In the genomic region with DNA sequence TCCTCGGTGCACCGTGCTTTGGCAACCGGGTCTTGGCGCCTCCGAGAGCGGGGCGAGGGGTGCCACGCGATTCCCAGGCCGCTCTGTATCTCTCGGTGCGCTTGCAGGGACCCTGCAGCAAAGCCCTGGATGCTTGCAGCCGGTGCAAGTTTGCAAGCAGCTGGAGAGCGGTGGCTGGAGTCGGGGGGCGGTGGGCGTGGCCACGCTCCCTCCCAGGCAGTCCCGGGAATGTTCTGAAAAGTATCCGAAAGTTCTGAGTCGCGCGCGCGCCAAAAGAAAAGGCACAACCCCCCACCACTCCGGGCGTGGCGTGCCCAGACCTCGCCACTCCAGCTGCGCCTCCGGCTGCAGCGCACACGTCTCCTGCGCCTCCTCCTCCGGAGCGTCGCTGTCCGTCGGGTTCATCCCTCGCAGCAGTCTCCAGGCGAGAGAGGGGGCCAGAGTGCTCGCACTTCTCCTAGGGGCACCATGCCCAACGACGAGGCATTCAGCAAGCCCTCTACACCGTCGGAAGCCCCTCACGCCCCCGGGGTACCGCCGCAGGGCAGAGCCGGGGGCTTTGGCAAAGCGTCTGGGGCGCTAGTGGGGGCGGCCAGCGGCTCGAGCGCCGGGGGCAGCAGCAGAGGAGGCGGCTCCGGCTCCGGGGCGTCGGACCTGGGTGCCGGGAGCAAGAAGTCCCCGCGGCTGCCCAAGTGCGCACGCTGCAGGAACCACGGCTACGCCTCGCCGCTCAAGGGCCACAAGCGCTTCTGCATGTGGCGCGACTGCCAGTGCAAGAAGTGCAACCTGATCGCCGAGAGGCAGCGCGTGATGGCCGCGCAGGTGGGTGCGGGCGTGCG, we compare ENCODE assay signal across 1 cellular context.
TF ChIP-seq lines count a peak whose summit lies in the region.

DMRT1 (plus strand) TSS at position 327 of the 839 bp plus-strand sequence; CDS start at position 469, 142 bp downstream.

TF ChIP-seq in H1, 55 proteins besides CTCF, POLR2A, EP300 and RAD21:
- TF ChIP-seq CREB1 (IDR thresholded peaks at IDR 0.05) (no peak), SP1 (IDR thresholded peaks at IDR 0.05; ENCODE audit: low read depth, low read length) (no peak), SUZ12 (IDR thresholded peaks at IDR 0.05; ENCODE audit: low read length) (peak; percentile 87), RNF2 (IDR thresholded peaks at IDR 0.05; ENCODE audit: borderline replicate concordance, low read depth, low read length, missing control alignments, poor library complexity, severe bottlenecking) (peak; percentile 29), BRCA1 (IDR thresholded peaks at IDR 0.05; ENCODE audit: low read depth, low read length) (no peak), HDAC2 (IDR thresholded peaks at IDR 0.05; ENCODE audit: borderline replicate concordance in 1 of 2, low read depth in 2 of 2, low read length in 2 of 2) (no peak), GABPA (IDR thresholded peaks at IDR 0.05; ENCODE audit: borderline replicate concordance, insufficient read depth, low read length) (peak; percentile 15; the same call in 1 of the 2 replicates), SIX5 (IDR thresholded peaks at IDR 0.05; ENCODE audit: low read depth, low read length) (no peak), TAF1 (IDR thresholded peaks at IDR 0.05; ENCODE audit: low read depth, low read length) (no peak), ATF2 (IDR thresholded peaks at IDR 0.05; ENCODE audit: low read length) (no peak), NANOG (IDR thresholded peaks at IDR 0.05; ENCODE audit: insufficient read depth, low read depth, low read length, poor library complexity, severe bottlenecking) (no peak), BCL11A (IDR thresholded peaks at IDR 0.05; ENCODE audit: low read depth in 2 of 2, low read length in 2 of 2) (no peak), E2F6 (IDR thresholded peaks at IDR 0.05) (peak; percentile 45), YY1 (IDR thresholded peaks at IDR 0.05; ENCODE audit: low read depth, low read length) (no peak), RXRA (IDR thresholded peaks at IDR 0.05; ENCODE audit: insufficient read depth, low read depth, low read length) (no peak), KDM5A (IDR thresholded peaks at IDR 0.05; ENCODE audit: low read length) (no peak), BACH1 (IDR thresholded peaks at IDR 0.05; ENCODE audit: low read length) (no peak), USF2 (IDR thresholded peaks at IDR 0.05; ENCODE audit: low read length) (no peak), JUN (IDR thresholded peaks at IDR 0.05; ENCODE audit: low read depth, low read length) (no peak), CHD2 (IDR thresholded peaks at IDR 0.05; ENCODE audit: low read length) (no peak), SP4 (IDR thresholded peaks at IDR 0.05; ENCODE audit: low read length) (no peak), TBP (IDR thresholded peaks at IDR 0.05; ENCODE audit: low read depth, low read length) (no peak), RFX5 (IDR thresholded peaks at IDR 0.05; ENCODE audit: borderline replicate concordance, low read depth, low read length) (no peak), ZNF274 (IDR thresholded peaks at IDR 0.05; ENCODE audit: borderline replicate concordance, extremely low read depth, low read length) (no peak), CBX8 (IDR thresholded peaks at IDR 0.05; ENCODE audit: borderline replicate concordance, low read depth, low read length) (no peak), FOSL1 (IDR thresholded peaks at IDR 0.05; ENCODE audit: insufficient read depth, low read depth, low read length) (no peak), CHD7 (IDR thresholded peaks at IDR 0.05; ENCODE audit: insufficient replicate concordance, low read length) (no peak), TEAD4 (IDR thresholded peaks at IDR 0.05; ENCODE audit: low read depth, low read length) (no peak), POU5F1 (IDR thresholded peaks at IDR 0.05; ENCODE audit: low read depth, low read length) (no peak), POLR2AphosphoS5 (IDR thresholded peaks at IDR 0.05; ENCODE audit: low read depth, low read length) (no peak), CTBP2 (IDR thresholded peaks at IDR 0.05; ENCODE audit: borderline replicate concordance, insufficient read depth, insufficient read length, low read length) (no peak), HDAC6 (IDR thresholded peaks at IDR 0.05; ENCODE audit: low read depth, low read length) (no peak), NRF1 (IDR thresholded peaks at IDR 0.05; ENCODE audit: low read depth, low read length) (no peak), KDM4A (IDR thresholded peaks at IDR 0.05; ENCODE audit: low read depth, low read length, severe bottlenecking) (peak; percentile 46), SIN3A (conservative IDR thresholded peaks at IDR 0.05 in 1 of 2, IDR thresholded peaks at IDR 0.05 in 1 of 2; ENCODE audit: low read depth in 1 of 2, low read length in 2 of 2) (no peak), CHD1 (IDR thresholded peaks at IDR 0.05; ENCODE audit: low read depth, low read length) (no peak), CEBPB (IDR thresholded peaks at IDR 0.05; ENCODE audit: low read depth, low read length) (no peak), KDM1A (IDR thresholded peaks at IDR 0.05; ENCODE audit: borderline replicate concordance, low read length) (no peak), SRF (IDR thresholded peaks at IDR 0.05; ENCODE audit: low read depth, low read length) (no peak), SIRT6 (IDR thresholded peaks at IDR 0.05; ENCODE audit: low read length) (no peak), JUND (IDR thresholded peaks at IDR 0.05; ENCODE audit: low read length) (no peak), TCF12 (IDR thresholded peaks at IDR 0.05; ENCODE audit: low read depth, low read length) (no peak), EZH2 (IDR thresholded peaks at IDR 0.05; ENCODE audit: low read depth, low read length, severe bottlenecking) (peak; percentile 66), EGR1 (IDR thresholded peaks at IDR 0.05; ENCODE audit: borderline replicate concordance, low read depth, low read length) (0 out of 2 replicates have a peak, but pooled peaks have one; percentile 21), MAFK (IDR thresholded peaks at IDR 0.05; ENCODE audit: low read depth, low read length) (no peak), RBBP5 (IDR thresholded peaks at IDR 0.05; ENCODE audit: borderline replicate concordance, low read depth, low read length) (no peak), MAX (IDR thresholded peaks at IDR 0.05) (peak; percentile 39), TAF7 (optimal IDR thresholded peaks at IDR 0.05; ENCODE audit: borderline replicate concordance, low read depth, low read length) (no peak), PHF8 (conservative IDR thresholded peaks at IDR 0.05; ENCODE audit: low read depth, low read length) (no peak), GTF2F1 (IDR thresholded peaks at IDR 0.05; ENCODE audit: borderline replicate concordance, low read depth, low read length) (no peak), ASH2L (IDR thresholded peaks at IDR 0.05; ENCODE audit: low read length) (no peak), SP2 (IDR thresholded peaks at IDR 0.05; ENCODE audit: low read length) (no peak), CBX5 (IDR thresholded peaks at IDR 0.05; ENCODE audit: low read depth, low read length) (no peak), SAP30 (IDR thresholded peaks at IDR 0.05; ENCODE audit: insufficient read depth, insufficient replicate concordance, low read length) (no peak)
- TF ChIP-seq, protein P1, sequence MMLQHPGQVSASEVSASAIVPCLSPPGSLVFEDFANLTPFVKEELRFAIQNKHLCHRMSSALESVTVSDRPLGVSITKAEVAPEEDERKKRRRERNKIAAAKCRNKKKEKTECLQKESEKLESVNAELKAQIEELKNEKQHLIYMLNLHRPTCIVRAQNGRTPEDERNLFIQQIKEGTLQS (IDR thresholded peaks at IDR 0.05; ENCODE audit: insufficient read depth, low read depth, low read length), result no peak
